Comparison of ENCODE assay signal across 8 cellular contexts in the genomic region with DNA sequence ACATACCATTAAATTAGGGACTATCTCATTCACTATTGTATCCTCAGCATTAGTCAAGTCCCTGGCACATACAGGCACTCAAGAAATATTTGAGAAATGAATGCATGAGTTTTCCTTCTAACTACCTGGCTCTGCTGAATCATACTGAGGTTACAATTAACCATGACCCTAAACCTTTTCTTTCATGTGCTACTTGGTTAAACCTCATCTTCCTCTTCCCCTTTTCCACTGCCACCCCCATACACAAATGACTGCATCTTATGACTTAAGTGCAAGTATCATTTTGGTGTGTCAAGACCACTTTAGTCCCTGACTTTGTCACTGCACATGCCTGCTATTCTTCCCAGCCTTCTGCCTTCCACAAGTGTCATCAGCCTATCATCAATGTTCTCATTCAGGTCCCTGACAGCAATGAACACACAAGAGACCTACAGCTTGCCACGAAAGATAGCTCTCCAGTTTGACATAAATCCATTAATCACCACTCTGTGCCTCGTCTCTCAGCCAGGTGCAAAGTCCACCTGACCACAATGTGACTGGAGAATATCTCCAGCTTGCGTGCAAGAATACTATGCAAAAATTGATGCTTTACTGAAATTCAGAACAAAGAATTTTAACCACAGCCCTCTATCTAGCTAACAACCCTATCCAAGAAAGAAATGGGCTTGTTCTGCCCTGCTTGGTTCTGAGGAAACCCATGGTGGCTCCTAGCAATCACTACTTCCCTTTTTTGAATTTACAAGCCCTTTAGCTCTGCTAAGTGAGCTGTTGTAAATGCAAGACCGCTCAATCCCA.
DNase-seq lines count a peak whose midpoint lies in the region; ATAC-seq and TF ChIP-seq lines count a peak whose summit lies in the region.

No MANE protein-coding gene starts in this region.

- peak overlapping the region; percentile 58 for H3K27ac Mint-ChIP-seq in activated CD4-positive, alpha-beta memory T cell treated with anti-CD3 and anti-CD28 coated beads for 36 hours
- no peak overlapping the region for H3K27ac Mint-ChIP-seq in activated CD4-positive, alpha-beta memory T cell treated with anti-CD3 and anti-CD28 coated beads, Interleukin-2, amount 10 ng/mL, durations not matched to agents 7 days and 5 days
- peak overlapping the region; percentile 15 for H3K27ac Mint-ChIP-seq in GM23338
- H3K27ac Mint-ChIP-seq in CD4-positive, alpha-beta memory T cell, result peak overlapping the region in 1 of 7 donors; percentile 33

- no peaks in the 10 kb centered on the region for H3K27me3 ChIP-seq in GM23338 (ENCODE audit: insufficient read depth)
- H3K27me3 ChIP-seq in IMR-90 (ENCODE audit: control insufficient read depth, insufficient read depth, low read length), result no peaks in the 10 kb centered on the region
- H3K27me3 ChIP-seq in kidney epithelial cell (ENCODE audit: control insufficient read depth, insufficient read depth, low read length), result no peaks in the 10 kb centered on the region
- H3K27me3 ChIP-seq in CD4-positive, alpha-beta memory T cell (ENCODE audit: insufficient read depth, low read length), result no peaks in the 10 kb centered on the region

- H3K4me3 ChIP-seq in GM23338 (no peak overlapping the region), IMR-90 (ENCODE audit: insufficient read depth, low read depth, low read length) (no peak overlapping the region), kidney epithelial cell (ENCODE audit: low read depth, low read length) (no peak overlapping the region)
- no peak overlapping the region for H3K4me3 ChIP-seq in CD4-positive, alpha-beta memory T cell (ENCODE audit: low read length in 2 of 2)

- no peak for TF ChIP-seq POLR2A in IMR-90 (IDR thresholded peaks at IDR 0.05; ENCODE audit: low read depth, low read length)

- no peak overlapping the region for H3K9ac ChIP-seq in IMR-90 (ENCODE audit: low read depth, low read length)

- 0 out of 2 replicates have a peak overlapping the region, but pooled peaks have one; percentile 10 for H3K14ac ChIP-seq in IMR-90 (replicated peaks; ENCODE audit: low read depth, low read length)

- in situ Hi-C loops in IMR-90 (cut with MboI; ENCODE audit: low sequenced_read_pairs), result loop anchor here (10.0 kb wide), 1 partner anchor 228 kb away; no protein-coding TSS in a partner anchor

- H3K27me3 Mint-ChIP-seq in activated CD4-positive, alpha-beta memory T cell treated with anti-CD3 and anti-CD28 coated beads for 36 hours, result no peaks in the 10 kb centered on the region
- no peaks in the 10 kb centered on the region for H3K27me3 Mint-ChIP-seq in activated CD4-positive, alpha-beta memory T cell treated with anti-CD3 and anti-CD28 coated beads, Interleukin-2, amount 10 ng/mL, durations not matched to agents 7 days and 5 days
- H3K27me3 Mint-ChIP-seq in GM23338 (ENCODE audit: insufficient read depth, low read depth, poor library complexity), result peaks cover 4% of the 10 kb centered on the region
- no peaks in the 10 kb centered on the region for H3K27me3 Mint-ChIP-seq in CD4-positive, alpha-beta memory T cell

- no peak overlapping the region for H3K18ac ChIP-seq in IMR-90 (ENCODE audit: low read depth, low read length)

- DNase-seq in activated CD4-positive, alpha-beta memory T cell treated with anti-CD3 and anti-CD28 coated beads for 36 hours, result peak; percentile 62
- DNase-seq in activated CD4-positive, alpha-beta memory T cell treated with anti-CD3 and anti-CD28 coated beads, Interleukin-2, amount 10 ng/mL, durations not matched to agents 7 days and 5 days, result no peak
- DNase-seq in GM23338 (ENCODE audit: low spot score) (no peak), IMR-90 (peak; percentile 22), SKM-1 treated with dmso at 0.1 percent for 144 hours (lab: John Stamatoyannopoulos, UW; ENCODE audit: unreplicated experiment) (peak; percentile 92), kidney epithelial cell (ENCODE audit: low read depth) (peak; percentile 16), DMS 273 treated with DMSO at 0.1 percent for 48 hours (lab: John Stamatoyannopoulos, UW) (no peak)
- DNase-seq in CD4-positive, alpha-beta memory T cell, result no peak

- H3K4me1 ChIP-seq in GM23338 (ENCODE audit: insufficient read depth), result peaks cover 48% of the 10 kb centered on the region
- H3K4me1 ChIP-seq in IMR-90 (ENCODE audit: control insufficient read depth, insufficient read depth, low read length), result peaks cover 7% of the 10 kb centered on the region
- peaks cover 34% of the 10 kb centered on the region for H3K4me1 ChIP-seq in CD4-positive, alpha-beta memory T cell (ENCODE audit: insufficient read depth, low read length)

- intact Hi-C loops in activated CD4-positive, alpha-beta memory T cell treated with anti-CD3 and anti-CD28 coated beads for 36 hours (cut with micrococcal nuclease), result loop anchor here (1.0 to 10.0 kb wide), 9 partner anchors 18 to 884 kb away; partner anchors contain the start of gene PBX3
- intact Hi-C loops in IMR-90 (cut with micrococcal nuclease), result loop anchor here (10.0 kb wide), 1 partner anchor 158 kb away; no protein-coding TSS in a partner anchor
- intact Hi-C loops in CD4-positive, alpha-beta memory T cell (cut with micrococcal nuclease), result loop anchor here (5.0 kb wide), 1 partner anchor 225 kb away; no protein-coding TSS in a partner anchor

- no peak overlapping the region for H2AK9ac ChIP-seq in IMR-90 (replicated peaks; ENCODE audit: low read depth, low read length, poor library complexity)

- H4K91ac ChIP-seq in IMR-90 (ENCODE audit: insufficient read depth, low read depth, low read length), result no peak overlapping the region

- no peak overlapping the region for H2BK120ac ChIP-seq in IMR-90 (ENCODE audit: low read depth, low read length)

- peak overlapping the region; percentile 62 for H2AK5ac ChIP-seq in IMR-90 (ENCODE audit: low read depth, low read length)

- no peak overlapping the region; the same call in 1 of the 2 replicates for H3K23ac ChIP-seq in IMR-90 (ENCODE audit: low read depth, low read length)

- ATAC-seq in GM23338 (no peak), IMR-90 (ENCODE audit: low read depth) (no peak)

- H3K27ac ChIP-seq in GM23338 (ENCODE audit: low read depth), result peak overlapping the region; percentile 64; the same call in 1 of the 2 replicates
- H3K27ac ChIP-seq in IMR-90 (ENCODE audit: insufficient read depth, low read length), result no peak overlapping the region
- no peak overlapping the region for H3K27ac ChIP-seq in CD4-positive, alpha-beta memory T cell (ENCODE audit: low read depth, low read length)

- no peak for TF ChIP-seq CTCF in GM23338 (conservative IDR thresholded peaks at IDR 0.05; ENCODE audit: low read depth in 2 of 2)
- no peak for TF ChIP-seq CTCF in IMR-90 (conservative IDR thresholded peaks at IDR 0.05; ENCODE audit: low read depth, low read length)
- no peak for TF ChIP-seq CTCF in kidney epithelial cell (IDR thresholded peaks at IDR 0.05; ENCODE audit: insufficient read depth, low read length, poor library complexity, severe bottlenecking)

- no peaks in the 10 kb centered on the region for H3K9me3 ChIP-seq in IMR-90 (ENCODE audit: control insufficient read depth, insufficient read depth, low read length)
- no peaks in the 10 kb centered on the region for H3K9me3 ChIP-seq in CD4-positive, alpha-beta memory T cell (ENCODE audit: control insufficient read depth in 1 of 2, low read length in 2 of 2)

- H2BK15ac ChIP-seq in IMR-90 (ENCODE audit: low read depth, low read length), result no peak overlapping the region

- TF ChIP-seq RAD21 in IMR-90 (IDR thresholded peaks at IDR 0.05; ENCODE audit: low read length), result no peak

- H3K4me1 Mint-ChIP-seq in activated CD4-positive, alpha-beta memory T cell treated with anti-CD3 and anti-CD28 coated beads for 36 hours (ENCODE audit: low read depth), result peaks cover 72% of the 10 kb centered on the region
- H3K4me1 Mint-ChIP-seq in activated CD4-positive, alpha-beta memory T cell treated with anti-CD3 and anti-CD28 coated beads, Interleukin-2, amount 10 ng/mL, durations not matched to agents 7 days and 5 days, result peaks cover 52% of the 10 kb centered on the region
- H3K4me1 Mint-ChIP-seq in GM23338, result peaks cover 40% of the 10 kb centered on the region
- H3K4me1 Mint-ChIP-seq in CD4-positive, alpha-beta memory T cell, result peaks cover 52 to 73% (median 59%) of the 10 kb centered on the region in 4 donors

- POLR2A ChIA-PET in activated CD4-positive, alpha-beta memory T cell treated with anti-CD3 and anti-CD28 coated beads for 36 hours (lab: Charles Lee), result interaction anchor here (0.7 to 2.0 kb wide), 4 partner anchors 14 to 110 kb away, joined by 3 to 8 read pairs (median 4); partner anchors contain the start of gene MAPKAP1
- POLR2A ChIA-PET in activated CD4-positive, alpha-beta memory T cell treated with anti-CD3 and anti-CD28 coated beads, Interleukin-2, amount 10 ng/mL, durations not matched to agents 7 days and 5 days (lab: Charles Lee), result interaction anchor here (1.0 kb wide), 1 partner anchor 20 kb away, joined by 3 read pairs; no protein-coding TSS in a partner anchor
- POLR2A ChIA-PET in IMR-90 (lab: Charles Lee; ENCODE audit: unreplicated experiment), result no interaction called here
- POLR2A ChIA-PET in CD4-positive, alpha-beta memory T cell (lab: Charles Lee; ENCODE audit: partially characterized antibody), result no interaction called here

- CTCF ChIA-PET in activated CD4-positive, alpha-beta memory T cell treated with anti-CD3 and anti-CD28 coated beads for 36 hours (lab: Charles Lee), result interaction anchor here (0.6 to 1.8 kb wide), 12 partner anchors 18 to 1199 kb away, joined by 3 to 12 read pairs (median 3); no protein-coding TSS in a partner anchor
- CTCF ChIA-PET in activated CD4-positive, alpha-beta memory T cell treated with anti-CD3 and anti-CD28 coated beads, Interleukin-2, amount 10 ng/mL, durations not matched to agents 7 days and 5 days (lab: Charles Lee), result interaction anchor here (0.7 to 1.1 kb wide), 3 partner anchors 12 to 225 kb away, joined by 3 to 4 read pairs (median 4); no protein-coding TSS in a partner anchor
- CTCF ChIA-PET in IMR-90 (lab: Yijun Ruan, JAX), result no interaction called here
- CTCF ChIA-PET in CD4-positive, alpha-beta memory T cell (lab: Charles Lee; ENCODE audit: partially characterized antibody), result no interaction called here

- WGBS in IMR-90 (ENCODE audit: extremely low coverage in 2 of 2, insufficient read length in 1 of 2), 2 experiments, result 100% methylated on average over 2 of the region's 4 CpGs; no CpG with 5 or more reads in 1 of the 2 experiments

- no peak overlapping the region for H4K8ac ChIP-seq in IMR-90 (ENCODE audit: low read depth in 2 of 2, low read length in 2 of 2)

- H3K9me2 ChIP-seq in GM23338 (ENCODE audit: insufficient read depth), result no peaks in the 10 kb centered on the region

- H2BK5ac ChIP-seq in IMR-90 (ENCODE audit: low read depth, low read length, poor library complexity, severe bottlenecking), result no peak overlapping the region

- H3K4me3 Mint-ChIP-seq in activated CD4-positive, alpha-beta memory T cell treated with anti-CD3 and anti-CD28 coated beads for 36 hours, result no peak overlapping the region
- H3K4me3 Mint-ChIP-seq in activated CD4-positive, alpha-beta memory T cell treated with anti-CD3 and anti-CD28 coated beads, Interleukin-2, amount 10 ng/mL, durations not matched to agents 7 days and 5 days, result no peak overlapping the region
- H3K4me3 Mint-ChIP-seq in GM23338, result no peak overlapping the region
- peak overlapping the region in 1 of 8 donors; percentile 13 for H3K4me3 Mint-ChIP-seq in CD4-positive, alpha-beta memory T cell

- H3F3A ChIP-seq in GM23338 (replicated peaks; ENCODE audit: low read depth), result 0 out of 2 replicates have a peak, but pooled peaks cover 4% of the 10 kb centered on the region

- peaks cover 14% of the 10 kb centered on the region for H4K20me1 ChIP-seq in GM23338 (replicated peaks; ENCODE audit: insufficient read depth)
- H4K20me1 ChIP-seq in IMR-90 (ENCODE audit: insufficient read depth, low read length), result peaks cover 67% of the 10 kb centered on the region

- no peaks in the 10 kb centered on the region for H3K9me3 Mint-ChIP-seq in activated CD4-positive, alpha-beta memory T cell treated with anti-CD3 and anti-CD28 coated beads for 36 hours
- no peaks in the 10 kb centered on the region for H3K9me3 Mint-ChIP-seq in activated CD4-positive, alpha-beta memory T cell treated with anti-CD3 and anti-CD28 coated beads, Interleukin-2, amount 10 ng/mL, durations not matched to agents 7 days and 5 days
- no peaks in the 10 kb centered on the region for H3K9me3 Mint-ChIP-seq in GM23338
- no peaks in the 10 kb centered on the region for H3K9me3 Mint-ChIP-seq in CD4-positive, alpha-beta memory T cell

- no peak overlapping the region for H3K4me2 ChIP-seq in GM23338
- H3K4me2 ChIP-seq in IMR-90 (ENCODE audit: low read depth, low read length), result no peak overlapping the region

- dilution Hi-C loops in IMR-90 (cut with HindIII; ENCODE audit: low sequenced_read_pairs, unreplicated experiment), result no loop called here

- H4K5ac ChIP-seq in IMR-90 (ENCODE audit: low read depth, low read length), result no peak overlapping the region

- peaks cover 59 to 72% of the 10 kb centered on the region in 2 experiments for H3K79me1 ChIP-seq in IMR-90 (ENCODE audit: low read depth in 1 of 2, low read length in 2 of 2)

- peaks cover 2% of the 10 kb centered on the region for H3K36me3 Mint-ChIP-seq in activated CD4-positive, alpha-beta memory T cell treated with anti-CD3 and anti-CD28 coated beads for 36 hours
- H3K36me3 Mint-ChIP-seq in activated CD4-positive, alpha-beta memory T cell treated with anti-CD3 and anti-CD28 coated beads, Interleukin-2, amount 10 ng/mL, durations not matched to agents 7 days and 5 days (ENCODE audit: low read depth), result peaks cover under 1% of the 10 kb centered on the region
- peaks cover 5% of the 10 kb centered on the region; the same call in 2 of the 3 replicates for H3K36me3 Mint-ChIP-seq in GM23338 (ENCODE audit: low read depth)
- H3K36me3 Mint-ChIP-seq in CD4-positive, alpha-beta memory T cell, result peaks cover 0 to 3% of the 10 kb centered on the region in 2 donors

- H3K79me2 ChIP-seq in GM23338 (replicated peaks; ENCODE audit: insufficient read depth), result peaks cover 96% of the 10 kb centered on the region

- H3K9me1 ChIP-seq in IMR-90 (ENCODE audit: insufficient read depth, low read length), result peaks cover 20% of the 10 kb centered on the region

- H2BK20ac ChIP-seq in IMR-90 (ENCODE audit: low read depth, low read length), result no peak overlapping the region

- no TSS peak for BruUV-seq in IMR-90 (replicated peaks; lab: Mats Ljungman, UMichigan)

- no peak overlapping the region for H2AFZ ChIP-seq in GM23338
- H2AFZ ChIP-seq in IMR-90 (replicated peaks; ENCODE audit: low read length, poor library complexity), result no peak overlapping the region

- H3K4ac ChIP-seq in IMR-90 (ENCODE audit: low read depth, low read length), result no peak overlapping the region

- H3K36me3 ChIP-seq in GM23338 (ENCODE audit: insufficient read depth) (no peaks in the 10 kb centered on the region), IMR-90 (ENCODE audit: control insufficient read depth, insufficient read depth, low read length) (no peaks in the 10 kb centered on the region), kidney epithelial cell (ENCODE audit: control insufficient read depth, insufficient read depth, low read length) (no peaks in the 10 kb centered on the region)
- no peaks in the 10 kb centered on the region for H3K36me3 ChIP-seq in CD4-positive, alpha-beta memory T cell (ENCODE audit: insufficient read depth, low read length)

- H3K56ac ChIP-seq in IMR-90 (ENCODE audit: extremely low read depth, insufficient read depth, low read length), result no peak overlapping the region

Comparison
In these comparisons a context has a peak if more than half of its experiments do, and no peak if none do; other contexts are left out.
1. DNase-seq: peak in activated CD4-positive, alpha-beta memory T cell treated with anti-CD3 and anti-CD28 coated beads for 36 hours (single experiment), IMR-90 (single experiment), SKM-1 treated with dmso at 0.1 percent for 144 hours (single experiment) and kidney epithelial cell (single experiment); none in activated CD4-positive, alpha-beta memory T cell treated with anti-CD3 and anti-CD28 coated beads, Interleukin-2, amount 10 ng/mL, durations not matched to agents 7 days and 5 days (single experiment), GM23338 (single experiment), DMS 273 treated with DMSO at 0.1 percent for 48 hours (single experiment) and CD4-positive, alpha-beta memory T cell (0 of 5).
2. CTCF ChIA-PET loops: an anchor here in activated CD4-positive, alpha-beta memory T cell treated with anti-CD3 and anti-CD28 coated beads for 36 hours (0.6 to 1.8 kb wide) and activated CD4-positive, alpha-beta memory T cell treated with anti-CD3 and anti-CD28 coated beads, Interleukin-2, amount 10 ng/mL, durations not matched to agents 7 days and 5 days (0.7 to 1.1 kb wide); none called in IMR-90 and CD4-positive, alpha-beta memory T cell.
3. POLR2A ChIA-PET loops: an anchor here in activated CD4-positive, alpha-beta memory T cell treated with anti-CD3 and anti-CD28 coated beads for 36 hours (0.7 to 2.0 kb wide) and activated CD4-positive, alpha-beta memory T cell treated with anti-CD3 and anti-CD28 coated beads, Interleukin-2, amount 10 ng/mL, durations not matched to agents 7 days and 5 days (1.0 kb wide); none called in IMR-90 and CD4-positive, alpha-beta memory T cell.